In the genomic region with DNA sequence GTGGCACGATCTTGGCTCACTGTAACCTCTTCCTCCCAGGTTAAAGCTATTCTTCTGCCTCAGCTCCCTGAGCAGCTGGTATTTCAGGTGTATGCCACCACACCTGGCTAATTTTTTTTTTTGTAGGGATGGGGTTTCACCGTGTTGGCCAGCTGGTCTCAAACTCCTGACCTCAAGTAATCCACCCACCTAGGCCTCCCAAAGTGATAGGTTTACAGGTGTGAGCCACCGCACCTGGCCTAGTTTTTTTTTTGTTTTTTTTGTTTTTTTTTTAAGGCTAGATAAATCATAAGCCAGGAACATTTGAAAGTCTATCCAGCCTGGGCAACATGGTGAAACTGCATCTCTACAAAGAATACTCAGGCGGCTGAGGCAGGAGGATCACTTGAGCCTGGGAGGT, we compare ENCODE assay signal across 29 cellular contexts.
"Had no signal": no experiment of that assay in that cellular context is flagged by ENCODE, and none has a peak within 500 bp of the region (broad histone marks: within the 10 kb centered on the region; RNA-seq: fewer than 3 reads in every experiment).

No MANE protein-coding gene starts in this region.

- H3K9me3 ChIP-seq: adrenal gland, body of pancreas, colonic mucosa had no signal

- H3K4me3 ChIP-seq: adrenal gland, body of pancreas, colonic mucosa had no signal

- H3K4me1 ChIP-seq: adrenal gland, body of pancreas, colonic mucosa had no signal

- H3K27me3 Mint-ChIP-seq: activated CD4-positive, alpha-beta memory T cell treated with anti-CD3 and anti-CD28 coated beads, Interleukin-2, amount 10 ng/mL, durations not matched to agents 7 days and 5 days; activated CD4-positive, alpha-beta T cell treated with anti-CD3 and anti-CD28 coated beads, Interleukin-2, amount 10 ng/mL, durations not matched to agents 7 days and 5 days; activated naive CD4-positive, alpha-beta T cell treated with anti-CD3 and anti-CD28 coated beads, Interleukin-2, amount 50 U/mL, for 24 hours; activated naive CD8-positive, alpha-beta T cell treated with anti-CD3 and anti-CD28 coated beads for 36 hours; activated naive CD8-positive, alpha-beta T cell treated with anti-CD3 and anti-CD28 coated beads, Interleukin-2, amount 50 U/mL, for 24 hours had no signal

- ATAC-seq: activated naive CD8-positive, alpha-beta T cell treated with anti-CD3 and anti-CD28 coated beads, Interleukin-2, amount 50 U/mL, for 24 hours; activated T-cell treated with anti-CD3 and anti-CD28 coated beads, Interleukin-2, amount 50 U/mL, for 4 hours; body of pancreas; esophagus mucosa had no signal

- DNase-seq: activated CD4-positive, alpha-beta memory T cell treated with anti-CD3 and anti-CD28 coated beads, Interleukin-2, amount 10 ng/mL, durations not matched to agents 7 days and 5 days; activated CD4-positive, alpha-beta T cell treated with anti-CD3 and anti-CD28 coated beads for 4 hours; activated CD4-positive, alpha-beta T cell treated with anti-CD3 and anti-CD28 coated beads, Interleukin-2, amount 10 ng/mL, durations not matched to agents 7 days and 5 days; activated CD4-positive, alpha-beta T cell treated with anti-CD3 and anti-CD28 coated beads, Interleukin-2, amount 50 U/mL, for 4 hours; activated CD4-positive, CD25-positive, alpha-beta regulatory T cell; activated CD4-positive, CD25-positive, alpha-beta regulatory T cell treated with anti-CD3 and anti-CD28 coated beads, Interleukin-2, amount 50 U/mL, for 72 hours; activated CD8-positive, alpha-beta memory T cell treated with anti-CD3 and anti-CD28 coated beads, Interleukin-2, amount 50 U/mL, for 48 hours; activated effector memory CD4-positive, alpha-beta T cell treated with anti-CD3 and anti-CD28 coated beads, Interleukin-2, amount 50 U/mL, for 16 hours; activated naive CD4-positive, alpha-beta T cell treated with anti-CD3 and anti-CD28 coated beads for 36 hours; activated naive CD8-positive, alpha-beta T cell treated with anti-CD3 and anti-CD28 coated beads for 36 hours; activated naive CD8-positive, alpha-beta T cell treated with anti-CD3 and anti-CD28 coated beads, Interleukin-2, amount 50 U/mL, for 24 hours; activated T-cell treated with anti-CD3 and anti-CD28 coated beads for 4 hours; activated T-cell treated with anti-CD3 and anti-CD28 coated beads, Interleukin-2, amount 50 U/mL, for 4 hours; adrenal gland; amygdala; aorta; body of pancreas; caudate nucleus; colonic mucosa; effector CD8-positive, alpha-beta T cell; endodermal cell; foreskin fibroblast; head of caudate nucleus; T-helper 2 cell had no signal

- FAIRE-seq: frontal cortex had no signal

- H3K4me1 Mint-ChIP-seq: activated CD4-positive, alpha-beta T cell treated with anti-CD3 and anti-CD28 coated beads, Interleukin-2, amount 10 ng/mL, durations not matched to agents 7 days and 5 days; activated naive CD4-positive, alpha-beta T cell treated with anti-CD3 and anti-CD28 coated beads, Interleukin-2, amount 50 U/mL, for 24 hours; activated naive CD8-positive, alpha-beta T cell treated with anti-CD3 and anti-CD28 coated beads, Interleukin-2, amount 50 U/mL, for 24 hours; endodermal cell had no signal

- H3K27me3 ChIP-seq: adrenal gland, body of pancreas, colonic mucosa had no signal

- H3K4me3 Mint-ChIP-seq: activated CD4-positive, alpha-beta memory T cell treated with anti-CD3 and anti-CD28 coated beads, Interleukin-2, amount 10 ng/mL, durations not matched to agents 7 days and 5 days; activated CD4-positive, alpha-beta T cell treated with anti-CD3 and anti-CD28 coated beads, Interleukin-2, amount 10 ng/mL, durations not matched to agents 7 days and 5 days; activated naive CD4-positive, alpha-beta T cell treated with anti-CD3 and anti-CD28 coated beads for 36 hours; activated naive CD4-positive, alpha-beta T cell treated with anti-CD3 and anti-CD28 coated beads, Interleukin-2, amount 50 U/mL, for 24 hours; activated naive CD8-positive, alpha-beta T cell treated with anti-CD3 and anti-CD28 coated beads for 36 hours; activated naive CD8-positive, alpha-beta T cell treated with anti-CD3 and anti-CD28 coated beads, Interleukin-2, amount 50 U/mL, for 24 hours; activated T-cell treated with anti-CD3 and anti-CD28 coated beads, Interleukin-2, amount 50 U/mL, for 4 hours; activated T-helper 1 cell treated with anti-CD3 and anti-CD28 coated beads, Interleukin-12 subunit alpha, Interleukin-12 subunit beta, Interleukin-2, Interleukin-4 antibody, amounts not matched to agents 30 ng/mL and 10 ng/mL and 1 ng/mL, durations not matched to agents 14 hours and 24 hours and 36 hours; endodermal cell had no signal

- H3K27ac Mint-ChIP-seq: activated CD4-positive, alpha-beta memory T cell treated with anti-CD3 and anti-CD28 coated beads, Interleukin-2, amount 10 ng/mL, durations not matched to agents 7 days and 5 days; activated naive CD4-positive, alpha-beta T cell treated with anti-CD3 and anti-CD28 coated beads, Interleukin-2, amount 50 U/mL, for 24 hours; activated T-helper 2 cell treated with anti-CD3 and anti-CD28 coated beads, Interferon-gamma antibody, Interleukin-2, Interleukin-4, amounts not matched to agents 10 μg/mL and 5 μg/mL and 100 μg/mL, durations not matched to agents 14 hours and 24 hours and 36 hours; endodermal cell had no signal

- H3K9me3 Mint-ChIP-seq: activated CD4-positive, alpha-beta memory T cell treated with anti-CD3 and anti-CD28 coated beads, Interleukin-2, amount 10 ng/mL, durations not matched to agents 7 days and 5 days; activated CD4-positive, alpha-beta T cell treated with anti-CD3 and anti-CD28 coated beads, Interleukin-2, amount 10 ng/mL, durations not matched to agents 7 days and 5 days; activated naive CD4-positive, alpha-beta T cell treated with anti-CD3 and anti-CD28 coated beads for 36 hours; activated naive CD4-positive, alpha-beta T cell treated with anti-CD3 and anti-CD28 coated beads, Interleukin-2, amount 50 U/mL, for 24 hours; activated naive CD8-positive, alpha-beta T cell treated with anti-CD3 and anti-CD28 coated beads for 36 hours; activated naive CD8-positive, alpha-beta T cell treated with anti-CD3 and anti-CD28 coated beads, Interleukin-2, amount 50 U/mL, for 24 hours; activated T-cell treated with anti-CD3 and anti-CD28 coated beads, Interleukin-2, amount 50 U/mL, for 4 hours; activated T-helper 1 cell treated with anti-CD3 and anti-CD28 coated beads, Interleukin-12 subunit alpha, Interleukin-12 subunit beta, Interleukin-2, Interleukin-4 antibody, amounts not matched to agents 30 ng/mL and 10 ng/mL and 1 ng/mL, durations not matched to agents 14 hours and 24 hours and 36 hours; activated T-helper 2 cell treated with anti-CD3 and anti-CD28 coated beads, Interferon-gamma antibody, Interleukin-2, Interleukin-4, amounts not matched to agents 10 μg/mL and 5 μg/mL and 100 μg/mL, durations not matched to agents 14 hours and 24 hours and 36 hours; endodermal cell had no signal

- H3K27ac ChIP-seq: adrenal gland, body of pancreas, colonic mucosa had no signal
